ENCODE assay signal across 9 cellular contexts in the genomic region with DNA sequence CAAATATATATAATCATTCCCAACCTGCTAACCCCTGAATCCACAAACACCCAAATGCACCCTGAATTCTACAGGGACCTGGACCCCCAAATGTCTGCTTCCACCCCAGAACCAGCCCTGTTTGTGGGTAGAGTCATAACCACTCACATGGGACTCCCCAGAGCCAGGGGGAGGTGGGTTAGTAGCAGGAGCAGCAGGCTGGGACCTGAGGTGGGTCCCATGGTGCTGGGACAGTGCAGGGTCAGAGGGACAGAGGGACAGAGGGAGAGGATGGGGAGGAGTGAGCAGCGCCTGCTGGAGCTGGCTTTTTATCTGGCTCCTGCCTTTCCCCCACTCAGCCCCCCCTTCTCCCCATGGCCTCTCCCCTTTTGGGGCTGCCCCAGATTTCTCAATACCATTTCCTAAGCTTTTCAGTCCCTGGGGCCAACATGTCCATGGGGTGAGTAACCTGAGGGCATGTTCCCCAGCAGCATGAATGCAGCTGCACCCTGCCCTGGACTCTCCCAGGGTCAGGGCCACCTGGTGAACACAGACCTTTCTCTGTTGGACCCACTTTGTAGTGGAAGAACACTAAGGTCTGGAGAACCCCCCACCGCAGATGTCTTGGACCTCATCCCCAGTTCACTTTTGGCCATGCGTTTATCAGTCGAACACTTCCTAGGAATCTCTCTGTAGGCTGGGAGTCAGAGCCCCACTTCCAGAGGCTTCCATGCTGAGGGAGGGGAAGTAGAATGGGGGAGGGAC. TPM values are rescaled to one million over a fixed set of nuclear protein-coding genes. Genes with fewer than 3 reads are reported as not detected.
DNase-seq lines count a peak whose midpoint lies in the region; ATAC-seq, FAIRE-seq and TF ChIP-seq lines count a peak whose summit lies in the region.
"Had no signal": no experiment of that assay in that cellular context is flagged by ENCODE, and none has a peak within 500 bp of the region (broad histone marks: within the 10 kb centered on the region; RNA-seq: fewer than 3 reads in every experiment).

A gene (minus strand): TSS at position 282 of the 744 bp plus-strand sequence. CDS start 61 bp downstream, at position 221.

- H3K36me3 ChIP-seq in H1 (ENCODE audit: control insufficient read depth in 2 of 4, insufficient read depth in 4 of 4, low read length in 3 of 4): no peaks in the 10 kb centered on the region; a peak in 1 of 8 replicates
- no peaks in the 10 kb centered on the region for H3K36me3 ChIP-seq in aorta (ENCODE audit: control insufficient read depth in 1 of 2, insufficient read depth in 2 of 2, low read length in 1 of 2)
- H3K36me3 ChIP-seq in MM.1S (replicated peaks; ENCODE audit: insufficient read depth, low read length): no peaks in the 10 kb centered on the region
- H3K36me3 ChIP-seq: BE2C had no signal

- no peak for TF ChIP-seq EP300 in H1 (IDR thresholded peaks at IDR 0.05; ENCODE audit: borderline replicate concordance in 1 of 2, low read depth in 2 of 2, low read length in 2 of 2)

- H3K79me2 ChIP-seq in H1 (ENCODE audit: control insufficient read depth in 1 of 2, insufficient read depth in 2 of 2, low read length in 2 of 2) (no peaks in the 10 kb centered on the region; a peak in 1 of 4 replicates), MM.1S (ENCODE audit: low read length) (no peaks in the 10 kb centered on the region)

- H3K4me2 ChIP-seq in H1 (ENCODE audit: insufficient read depth in 1 of 2, low read depth in 2 of 2, low read length in 2 of 2): no peak within 1 kb of the TSS
- H3K4me2 ChIP-seq in MM.1S (ENCODE audit: low read depth, low read length): no peak within 1 kb of the TSS

- H3K9me2 ChIP-seq in MM.1S (replicated peaks; ENCODE audit: insufficient read depth, low read length): no peaks in the 10 kb centered on the region

- H2BK20ac ChIP-seq in H1 (ENCODE audit: low read length): no peak within 1 kb of the TSS

- H2BK15ac ChIP-seq in H1 (ENCODE audit: low read length): peak within 1 kb of the TSS; percentile 53; the same call in 1 of the 2 replicates

- peak within 1 kb of the TSS; percentile 56 for H3K27ac Mint-ChIP-seq in activated naive CD4-positive, alpha-beta T cell treated with anti-CD3 and anti-CD28 coated beads, Interleukin-2, amount 50 U/mL, for 24 hours

- H4K5ac ChIP-seq in H1 (ENCODE audit: insufficient read length, low read depth, low read length): no peak within 1 kb of the TSS

- CTCF ChIA-PET in H1 (lab: Charles Lee; ENCODE audit: partially characterized antibody): interaction anchor here (7.2 kb wide), 1 partner anchor 16 kb away, joined by 31 read pairs; a partner anchor contains a TSS

- no peak within 1 kb of the TSS for H3K27ac ChIP-seq in H1 (ENCODE audit: low read depth, low read length)
- H3K27ac ChIP-seq in aorta (ENCODE audit: low read depth in 1 of 2, low read length in 2 of 2): no peak within 1 kb of the TSS
- no peak within 1 kb of the TSS for H3K27ac ChIP-seq in MM.1S (ENCODE audit: low read length)

- H2AK5ac ChIP-seq in H1 (ENCODE audit: low read depth, low read length): no peak within 1 kb of the TSS

- H3K27me3 ChIP-seq in H1 (replicated peaks in 1 of 4; ENCODE audit: control insufficient read depth in 3 of 4, extremely low read depth in 1 of 4, insufficient read depth in 3 of 4, low read length in 3 of 4): no peaks in the 10 kb centered on the region; a peak in 1 of 7 replicates
- H3K27me3 ChIP-seq in aorta (ENCODE audit: control insufficient read depth in 1 of 2, insufficient read depth in 2 of 2, low read length in 1 of 2): no peaks in the 10 kb centered on the region
- H3K27me3 ChIP-seq in MM.1S (replicated peaks; ENCODE audit: insufficient read depth, low read length): peaks cover 34% of the 10 kb centered on the region
- H3K27me3 ChIP-seq: BE2C had no signal

- no peaks in the 10 kb centered on the region; the same call in 1 of the 2 replicates for H3F3A ChIP-seq in MM.1S (ENCODE audit: insufficient read depth, low read length)

- H3K4me3 ChIP-seq in H1 (ENCODE audit: extremely low read depth in 1 of 4, insufficient read depth in 2 of 4, low read depth in 3 of 4, low read length in 4 of 4) (no peak within 1 kb of the TSS), aorta (ENCODE audit: low read length in 2 of 2) (no peak within 1 kb of the TSS), MM.1S (ENCODE audit: low read length) (no peak within 1 kb of the TSS)

- H3K4me1 ChIP-seq in H1 (replicated peaks in 1 of 4; ENCODE audit: control insufficient read depth in 3 of 4, insufficient read depth in 4 of 4, low read length in 3 of 4): peaks cover 0 to 14% (median 6%) of the 10 kb centered on the region in 4 experiments; a peak in 4 of 7 replicates
- no peaks in the 10 kb centered on the region for H3K4me1 ChIP-seq in aorta (ENCODE audit: control insufficient read depth in 1 of 2, insufficient read depth in 2 of 2, low read length in 2 of 2)
- H3K4me1 ChIP-seq in MM.1S (ENCODE audit: low read length): no peaks in the 10 kb centered on the region
- H3K4me1 ChIP-seq: BE2C had no signal

- FAIRE-seq in H1 (lab: Jason Lieb, UNC) (no peak), H54 (lab: Jason Lieb, UNC) (no peak)

- no peaks in the 10 kb centered on the region for H3K79me1 ChIP-seq in H1 (ENCODE audit: low read depth, low read length)

- peak within 1 kb of the TSS; percentile 90; the same call in 1 of the 2 replicates for H2BK12ac ChIP-seq in H1 (ENCODE audit: low read depth, low read length)

- H3K14ac ChIP-seq in H1 (ENCODE audit: insufficient read length): no peak within 1 kb of the TSS

- 79% methylated on average over 4 of the region's 4 CpGs; no CpG with 5 or more reads in 1 of the 2 experiments for WGBS in H1 (ENCODE audit: extremely low coverage in 1 of 2, insufficient coverage in 1 of 2, insufficient read length in 1 of 2, insufficient replicate concordance in 2 of 2, low coverage in 1 of 2, low lambda C conversion rate in 2 of 2, missing lambda C conversion rate in 1 of 2), 2 experiments
- WGBS in aorta, 2 donors: 69 to 70% methylated on average over 4 of the region's 4 CpGs

- DNase-seq in activated naive CD4-positive, alpha-beta T cell (lab: John Stamatoyannopoulos, UW): no peak
- no peak for DNase-seq in H1 (ENCODE audit: low read depth in 1 of 2, low spot score in 2 of 2)
- DNase-seq in mesenteric fat pad (ENCODE audit: low spot score): no peak
- peak in 1 of 2 donors; percentile 68 for DNase-seq in aorta
- DNase-seq in MM.1S: no peak
- DNase-seq in islet precursor cell: no peak
- DNase-seq in H54 (ENCODE audit: insufficient read length, low spot score): no peak
- DNase-seq: BE2C had no signal

- no peak within 1 kb of the TSS for H4K91ac ChIP-seq in H1 (replicated peaks; ENCODE audit: insufficient read length, low read length)

- H3K4me1 Mint-ChIP-seq in activated naive CD4-positive, alpha-beta T cell treated with anti-CD3 and anti-CD28 coated beads, Interleukin-2, amount 50 U/mL, for 24 hours: peaks cover 21% of the 10 kb centered on the region

- H2AFZ ChIP-seq in H1 (ENCODE audit: low read length) (no peak within 1 kb of the TSS), MM.1S (ENCODE audit: low read length) (no peak within 1 kb of the TSS)

- TF ChIP-seq POLR2A in H1 (IDR thresholded peaks at IDR 0.05; ENCODE audit: control extremely low read depth in 1 of 2, low read depth in 2 of 2, low read length in 2 of 2) (no peak), H54 (IDR thresholded peaks at IDR 0.05; ENCODE audit: low read depth, low read length) (no peak)

- no peak within 1 kb of the TSS for H3K4ac ChIP-seq in H1 (replicated peaks; ENCODE audit: insufficient read length, low read depth, low read length)

- no peaks in the 10 kb centered on the region for H3K36me3 Mint-ChIP-seq in activated naive CD4-positive, alpha-beta T cell treated with anti-CD3 and anti-CD28 coated beads, Interleukin-2, amount 50 U/mL, for 24 hours

- H3K23me2 ChIP-seq in H1 (ENCODE audit: low read depth, low read length): peaks cover 10% of the 10 kb centered on the region

- no peak within 1 kb of the TSS for H4K8ac ChIP-seq in H1 (ENCODE audit: extremely low read depth, insufficient read depth, low read length)

- intact Hi-C loops in aorta (cut with DNase I): no loop called here

- H3K23ac ChIP-seq in H1 (ENCODE audit: insufficient read length): no peak within 1 kb of the TSS

- no peak within 1 kb of the TSS for H3K18ac ChIP-seq in H1 (ENCODE audit: extremely low read depth, low read length)

- 0 out of 2 replicates have a peak within 1 kb of the TSS, but pooled peaks have one; percentile 9 for H2BK5ac ChIP-seq in H1 (ENCODE audit: low read depth, low read length)

- no peak for TF ChIP-seq CTCF in H1 (IDR thresholded peaks at IDR 0.05; ENCODE audit: control extremely low read depth in 1 of 3, insufficient read depth in 1 of 3, low read depth in 1 of 3, low read length in 3 of 3)
- no peak for TF ChIP-seq CTCF in MM.1S (IDR thresholded peaks at IDR 0.05; ENCODE audit: low read length)

- peaks cover 0 to 6% of the 10 kb centered on the region in 2 experiments for H4K20me1 ChIP-seq in H1 (replicated peaks in 1 of 2; ENCODE audit: control insufficient read depth in 1 of 2, insufficient read depth in 2 of 2, low read length in 2 of 2)
- H4K20me1 ChIP-seq in MM.1S (ENCODE audit: insufficient read depth, low read length): no peaks in the 10 kb centered on the region

- H3K4me3 Mint-ChIP-seq in activated naive CD4-positive, alpha-beta T cell treated with anti-CD3 and anti-CD28 coated beads, Interleukin-2, amount 50 U/mL, for 24 hours: no peak within 1 kb of the TSS

- H3K9ac ChIP-seq in H1 (replicated peaks in 1 of 4; ENCODE audit: extremely low read depth in 1 of 4, low read depth in 3 of 4, low read length in 3 of 4): no peak within 1 kb of the TSS
- H3K9ac ChIP-seq in MM.1S (ENCODE audit: low read length): no peak within 1 kb of the TSS

- H2BK120ac ChIP-seq in H1 (replicated peaks; ENCODE audit: low read depth, low read length): no peak within 1 kb of the TSS

- TF ChIP-seq RAD21 in H1 (IDR thresholded peaks at IDR 0.05 in 1 of 2, conservative IDR thresholded peaks at IDR 0.05 in 1 of 2; ENCODE audit: low read depth in 2 of 2, low read length in 2 of 2): no peak

- H3K9me3 Mint-ChIP-seq in activated naive CD4-positive, alpha-beta T cell treated with anti-CD3 and anti-CD28 coated beads, Interleukin-2, amount 50 U/mL, for 24 hours: no peaks in the 10 kb centered on the region

- no peak within 1 kb of the TSS for H3K56ac ChIP-seq in H1 (replicated peaks; ENCODE audit: insufficient read length, low read depth, low read length)

- no peaks in the 10 kb centered on the region for H3K9me3 ChIP-seq in H1 (ENCODE audit: insufficient read depth in 2 of 2, low read depth in 1 of 2, low read length in 1 of 2)
- no peaks in the 10 kb centered on the region for H3K9me3 ChIP-seq in aorta (ENCODE audit: control insufficient read depth, low read length)
- no peaks in the 10 kb centered on the region for H3K9me3 ChIP-seq in MM.1S (replicated peaks; ENCODE audit: insufficient read depth, low read length)
- H3K9me3 ChIP-seq: BE2C had no signal

- no peaks in the 10 kb centered on the region for H3K27me3 Mint-ChIP-seq in activated naive CD4-positive, alpha-beta T cell treated with anti-CD3 and anti-CD28 coated beads, Interleukin-2, amount 50 U/mL, for 24 hours

- ATAC-seq in aorta (ENCODE audit: low FRiP score): peak; percentile 84

- POLR2A ChIA-PET in H1 (lab: Charles Lee; ENCODE audit: partially characterized antibody): interaction anchor here (0.7 to 1.0 kb wide), 2 partner anchors 18 to 118 kb away, joined by 3 read pairs; no protein-coding TSS in a partner anchor

RNA-seq across cellular contexts. Expression of the gene that starts here (rescaled TPM):
- 4.2 and 6.4 TPM in 2 replicates for total RNA-seq in H1 (2021; fragmentation: NEBNext Ultra II Directional; extraction: Animal tissue kit (Norgen Biotek cat#: 25700))
- polyA plus RNA-seq in H1 (2011; rRNA removed) (12.8 and 16.6 TPM in 2 replicates), aorta (10 to 100 TPM in 1 of 2 donors, 1 to 10 TPM in 1; 9.1 to 17.8 TPM)
- polyA plus RNA-seq in H1 (2011; cell fraction: cytosol; rRNA removed): 16.0 TPM
- 34.2 TPM for polyA plus RNA-seq in H1 (2011; cell fraction: nucleus; rRNA removed)
- polyA plus RNA-seq in H1 (2012, experiment 1 of 2): 11.3 to 16.8 TPM (median 13.0 TPM) in 4 replicates
- 13.6 TPM for polyA plus RNA-seq in H1 (2012, experiment 2 of 2)
- 22.5 TPM for polyA plus RNA-seq in H1 (2013, experiment 1 of 2)
- polyA plus RNA-seq in H1 (2013, experiment 2 of 2): 24.4 TPM
- 16.2 and 28.8 TPM in 2 replicates for polyA minus RNA-seq in H1 (2011; rRNA and poly(A)+ RNA removed)
- polyA minus RNA-seq in H1 (2011; cell fraction: cytosol; rRNA and poly(A)+ RNA removed): 31.9 TPM
- 33.2 TPM for polyA minus RNA-seq in H1 (2011; cell fraction: nucleus; rRNA and poly(A)+ RNA removed)
- total RNA-seq in mesenteric fat pad (1,009 TPM), aorta (1,000 to 10,000 TPM; 1,027 to 3,196 TPM)

Comparison
In these comparisons a context has a peak if more than half of its experiments do, and no peak if none do; other contexts are left out.
1. RNA of the gene that starts here (total RNA-seq): 1,027 to 3,196 TPM in aorta and 1,009 TPM in mesenteric fat pad (single experiment); 4.2 to 6.4 TPM in H1; every median in the first group is over 100 times any median in the second.